1 cellular context compared by ENCODE assay signal in the genomic region with DNA sequence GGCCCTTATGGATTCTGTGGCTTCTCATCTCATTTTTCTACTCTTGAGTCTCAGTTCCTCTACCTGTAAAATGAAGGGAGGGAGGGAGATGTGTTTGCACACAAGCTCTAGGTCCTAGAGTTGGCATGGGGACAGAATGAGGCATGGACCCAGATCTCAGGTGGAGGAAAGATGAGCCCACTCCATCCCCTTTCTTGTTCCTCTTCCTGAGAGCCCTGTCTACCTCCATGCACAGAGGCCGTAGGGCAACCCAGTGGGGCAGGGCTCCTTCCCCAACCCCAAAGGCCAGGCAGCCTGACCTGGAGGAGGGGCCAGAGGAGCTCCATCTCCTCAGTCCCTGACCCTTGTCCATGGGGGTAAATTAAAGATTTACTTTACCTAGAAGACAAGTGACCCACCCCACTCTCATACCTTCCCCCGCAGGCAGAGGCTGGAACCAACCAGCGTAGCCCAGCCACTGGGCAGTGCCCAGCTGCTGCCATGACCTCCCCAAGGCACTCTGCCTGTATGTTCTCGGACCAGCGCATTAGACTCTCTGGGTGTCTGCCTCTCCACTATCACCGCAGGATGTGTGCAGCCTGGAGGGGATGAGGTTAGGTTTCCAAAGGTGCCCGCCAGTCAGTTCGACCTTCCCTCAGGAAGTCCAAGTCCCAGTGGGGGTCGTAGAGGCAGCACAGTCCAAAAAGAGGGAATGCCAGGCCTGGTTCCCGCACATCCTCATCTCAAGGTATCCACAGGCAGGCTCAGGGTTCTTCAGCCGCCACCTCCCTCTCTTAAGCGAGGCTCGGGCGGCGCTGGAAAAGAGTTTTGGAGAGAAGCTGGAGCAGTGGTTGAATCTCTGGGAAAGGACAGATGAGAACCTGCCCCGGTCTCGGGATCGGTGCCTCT.
TF ChIP-seq lines count a peak whose summit lies in the region.

No MANE protein-coding gene starts in this region.

TF ChIP-seq in endothelial cell of umbilical vein, 7 proteins besides CTCF, POLR2A, EP300 and RAD21:
- TF ChIP-seq EZH2 (IDR thresholded peaks at IDR 0.05; ENCODE audit: borderline replicate concordance, low read depth, low read length, severe bottlenecking) = no peak
- no peak for TF ChIP-seq MYC (IDR thresholded peaks at IDR 0.05; ENCODE audit: low read depth, low read length)
- TF ChIP-seq GATA2 (IDR thresholded peaks at IDR 0.05; ENCODE audit: insufficient read depth, insufficient read length, low read depth, low read length) = no peak
- no peak for TF ChIP-seq JUN (IDR thresholded peaks at IDR 0.05; ENCODE audit: borderline replicate concordance, insufficient read depth, insufficient read length, low read depth)
- no peak for TF ChIP-seq FOS (IDR thresholded peaks at IDR 0.05; ENCODE audit: borderline replicate concordance, insufficient read depth, low read length)
- no peak for TF ChIP-seq MAX (IDR thresholded peaks at IDR 0.05; ENCODE audit: insufficient read depth, insufficient read length)
- TF ChIP-seq POLR2AphosphoS5 (IDR thresholded peaks at IDR 0.05; ENCODE audit: insufficient read depth, low read depth, low read length) = no peak
